ENCODE assay signal across 8 cellular contexts in the genomic region with DNA sequence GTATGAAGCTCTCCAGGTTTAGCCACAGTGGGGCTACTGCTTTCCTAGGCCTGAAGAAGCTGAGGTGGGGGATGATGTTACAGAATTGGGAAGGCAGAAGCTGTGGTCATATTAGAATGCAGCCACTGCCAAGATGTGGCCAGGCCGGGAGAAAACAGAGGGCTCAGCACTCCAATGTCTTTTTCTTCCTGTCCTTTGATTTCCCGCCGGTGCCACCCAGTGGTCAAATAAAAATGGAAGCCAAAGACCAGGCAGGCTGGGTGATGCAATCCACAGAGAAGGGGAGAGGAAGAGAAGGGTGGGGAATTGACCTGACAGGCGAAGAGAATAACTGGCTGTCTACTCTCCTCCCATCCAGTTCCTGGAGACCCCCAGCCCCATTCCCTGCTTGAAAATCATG.
A peak's percentile ranks its signal among the peaks of the same experiment; 100 is the strongest.
DNase-seq lines count a peak whose midpoint lies in the region; ATAC-seq and TF ChIP-seq lines count a peak whose summit lies in the region.

No MANE protein-coding gene starts in this region.

- H2AK5ac ChIP-seq in IMR-90 (ENCODE audit: low read depth, low read length) = no peak overlapping the region

- no peaks in the 10 kb centered on the region for H3K79me2 ChIP-seq in neural cell (replicated peaks; ENCODE audit: insufficient read depth, low read length)

- H3K4me2 ChIP-seq in IMR-90 (ENCODE audit: low read depth, low read length) (no peak overlapping the region), neural cell (ENCODE audit: low read length) (no peak overlapping the region)

- H3K4me3 ChIP-seq in IMR-90 (ENCODE audit: insufficient read depth, low read depth, low read length) = no peak overlapping the region
- H3K4me3 ChIP-seq in neural cell (ENCODE audit: low read length) = no peak overlapping the region

- H3K14ac ChIP-seq in IMR-90 (replicated peaks; ENCODE audit: low read depth, low read length) = no peak overlapping the region

- H2BK5ac ChIP-seq in IMR-90 (ENCODE audit: low read depth, low read length, poor library complexity, severe bottlenecking) = no peak overlapping the region

- H3K36me3 ChIP-seq in IMR-90 (ENCODE audit: control insufficient read depth, insufficient read depth, low read length) (no peaks in the 10 kb centered on the region), neural cell (ENCODE audit: insufficient read depth, low read length) (no peaks in the 10 kb centered on the region)

- no peaks in the 10 kb centered on the region for H3K9me2 ChIP-seq in neural cell (ENCODE audit: insufficient read depth, low read length)

- peaks cover 39% of the 10 kb centered on the region for H3K27me3 Mint-ChIP-seq in CD4-positive, alpha-beta T cell

- CTCF ChIA-PET in IMR-90 (lab: Yijun Ruan, JAX) = no interaction called here
- CTCF ChIA-PET in CD4-positive, alpha-beta T cell (lab: Charles Lee) = no interaction called here

- TF ChIP-seq CTCF in IMR-90 (conservative IDR thresholded peaks at IDR 0.05; ENCODE audit: low read depth, low read length) (peak; percentile 17; the same call in 1 of the 2 replicates), neural cell (IDR thresholded peaks at IDR 0.05; ENCODE audit: poor library complexity, severe bottlenecking) (peak; percentile 44)
- TF ChIP-seq CTCF in CD4-positive, alpha-beta T cell (IDR thresholded peaks at IDR 0.05) = no peak

- H3K23ac ChIP-seq in IMR-90 (ENCODE audit: low read depth, low read length) = no peak overlapping the region

- H3K18ac ChIP-seq in IMR-90 (ENCODE audit: low read depth, low read length) = no peak overlapping the region

- in situ Hi-C loops in IMR-90 (cut with MboI; ENCODE audit: low sequenced_read_pairs) = no loop called here

- no peaks in the 10 kb centered on the region for H3K4me1 Mint-ChIP-seq in CD4-positive, alpha-beta T cell (ENCODE audit: low read depth)

- no peak overlapping the region for H3K9ac ChIP-seq in IMR-90 (ENCODE audit: low read depth, low read length)
- no peak overlapping the region for H3K9ac ChIP-seq in neural cell (ENCODE audit: low read length)

- H2BK20ac ChIP-seq in IMR-90 (ENCODE audit: low read depth, low read length) = no peak overlapping the region

- no peak overlapping the region for H3K27ac Mint-ChIP-seq in CD4-positive, alpha-beta T cell

- H3K36me3 Mint-ChIP-seq in CD4-positive, alpha-beta T cell (ENCODE audit: low read depth) = no peaks in the 10 kb centered on the region

- H3K27me3 ChIP-seq in IMR-90 (ENCODE audit: control insufficient read depth, insufficient read depth, low read length) (peaks cover 2% of the 10 kb centered on the region; the same call in 1 of the 2 replicates), neural cell (ENCODE audit: insufficient read depth, low read depth, low read length) (no peaks in the 10 kb centered on the region)
- H3K27me3 ChIP-seq in CD4-positive, alpha-beta T cell (ENCODE audit: control insufficient read depth, insufficient read depth, low read length) = peaks cover 7% of the 10 kb centered on the region

- H2AFZ ChIP-seq in IMR-90 (replicated peaks; ENCODE audit: low read length, poor library complexity) (no peak overlapping the region), neural cell (ENCODE audit: low read depth, low read length) (no peak overlapping the region)

- H4K91ac ChIP-seq in IMR-90 (ENCODE audit: insufficient read depth, low read depth, low read length) = no peak overlapping the region

- dilution Hi-C loops in IMR-90 (cut with HindIII; ENCODE audit: low sequenced_read_pairs, unreplicated experiment) = no loop called here

- H3K27ac ChIP-seq in IMR-90 (ENCODE audit: insufficient read depth, low read length) (no peak overlapping the region), neural cell (ENCODE audit: low read length) (no peak overlapping the region)
- H3K27ac ChIP-seq in CD4-positive, alpha-beta T cell (ENCODE audit: low read depth, low read length) = no peak overlapping the region

- DNase-seq in NCI-H2227 (lab: John Stamatoyannopoulos, UW; ENCODE audit: unreplicated experiment) (peak; percentile 21), NCI-H2227 treated with DMSO at 0.1 percent for 48 hours (lab: John Stamatoyannopoulos, UW) (no peak), IMR-90 (peak; percentile 9), anterior cingulate cortex (lab: John Stamatoyannopoulos, UW) (peak in 39 of 58 donors; percentile 2 to 59 (median 22)), middle frontal gyrus (ENCODE audit: extremely low spot score, low spot score) (no peak)
- no peak for DNase-seq in CD4-positive, alpha-beta T cell

- H3K56ac ChIP-seq in IMR-90 (ENCODE audit: extremely low read depth, insufficient read depth, low read length) = no peak overlapping the region

- H3K4me3 Mint-ChIP-seq in CD4-positive, alpha-beta T cell = no peak overlapping the region

- peak; percentile 62 for ATAC-seq in IMR-90 (ENCODE audit: low read depth)
- no peak for ATAC-seq in CD4-positive, alpha-beta T cell (ENCODE audit: poor library complexity)
- ATAC-seq in GM19324 (IDR thresholded peaks at IDR 0.05; ENCODE audit: low FRiP score, unreplicated experiment) = no peak

- H4K8ac ChIP-seq in IMR-90 (ENCODE audit: low read depth in 2 of 2, low read length in 2 of 2) = peak overlapping the region in 1 of 2 experiments; percentile 57; a peak in 1 of 4 replicates

- POLR2A ChIA-PET in IMR-90 (lab: Charles Lee; ENCODE audit: unreplicated experiment) = no interaction called here
- POLR2A ChIA-PET in CD4-positive, alpha-beta T cell (lab: Charles Lee) = no interaction called here

- no TSS peak for BruUV-seq in IMR-90 (replicated peaks; lab: Mats Ljungman, UMichigan)

- H3F3A ChIP-seq in neural cell (ENCODE audit: insufficient read depth, low read length, poor library complexity, severe bottlenecking) = no peaks in the 10 kb centered on the region

- no peak overlapping the region for H2AK9ac ChIP-seq in IMR-90 (replicated peaks; ENCODE audit: low read depth, low read length, poor library complexity)

- no peak overlapping the region for H2BK15ac ChIP-seq in IMR-90 (ENCODE audit: low read depth, low read length)

- no peak overlapping the region for H3K4ac ChIP-seq in IMR-90 (ENCODE audit: low read depth, low read length)

- no peak for TF ChIP-seq RAD21 in IMR-90 (IDR thresholded peaks at IDR 0.05; ENCODE audit: low read length)
- peak; percentile 36 for TF ChIP-seq RAD21 in neural cell (conservative IDR thresholded peaks at IDR 0.05)

- H3K4me1 ChIP-seq in IMR-90 (ENCODE audit: control insufficient read depth, insufficient read depth, low read length) = no peaks in the 10 kb centered on the region; the same call in 1 of the 2 replicates

- TF ChIP-seq POLR2A in IMR-90 (IDR thresholded peaks at IDR 0.05; ENCODE audit: low read depth, low read length) = no peak

- H3K79me1 ChIP-seq in IMR-90 (ENCODE audit: low read depth in 1 of 2, low read length in 2 of 2) = no peaks in the 10 kb centered on the region

- no peak for TF ChIP-seq EP300 in neural cell (conservative IDR thresholded peaks at IDR 0.05; ENCODE audit: poor library complexity, severe bottlenecking)

- no peaks in the 10 kb centered on the region for H3K9me3 ChIP-seq in IMR-90 (ENCODE audit: control insufficient read depth, insufficient read depth, low read length)
- H3K9me3 ChIP-seq in neural cell (ENCODE audit: low read length) = no peaks in the 10 kb centered on the region
- no peaks in the 10 kb centered on the region for H3K9me3 ChIP-seq in CD4-positive, alpha-beta T cell (ENCODE audit: control insufficient read depth, low read length)

- no CpG with 5 or more reads among the region's 4 CpGs for WGBS in IMR-90 (ENCODE audit: extremely low coverage in 2 of 2, insufficient read length in 1 of 2), 2 experiments

- no peak overlapping the region for H2BK120ac ChIP-seq in IMR-90 (ENCODE audit: low read depth, low read length)

- intact Hi-C loops in IMR-90 (cut with micrococcal nuclease) = no loop called here
- intact Hi-C loops in CD4-positive, alpha-beta T cell (cut with DNase I, micrococcal nuclease) = no loop called here

- H4K20me1 ChIP-seq in IMR-90 (ENCODE audit: insufficient read depth, low read length) (no peaks in the 10 kb centered on the region), neural cell (ENCODE audit: insufficient read depth) (no peaks in the 10 kb centered on the region)

- H3K9me3 Mint-ChIP-seq in CD4-positive, alpha-beta T cell = no peaks in the 10 kb centered on the region

- no peaks in the 10 kb centered on the region for H3K9me1 ChIP-seq in IMR-90 (ENCODE audit: insufficient read depth, low read length)

- H4K5ac ChIP-seq in IMR-90 (ENCODE audit: low read depth, low read length) = no peak overlapping the region

TF ChIP-seq in IMR-90, 13 proteins besides CTCF, POLR2A, EP300 and RAD21:
- TF ChIP-seq CEBPB (IDR thresholded peaks at IDR 0.05; ENCODE audit: low read depth, low read length) (peak; percentile 73), RFX5 (IDR thresholded peaks at IDR 0.05; ENCODE audit: low read depth, low read length) (no peak), RCOR1 (IDR thresholded peaks at IDR 0.05; ENCODE audit: insufficient replicate concordance, low read length) (no peak), CHD1 (IDR thresholded peaks at IDR 0.05; ENCODE audit: low read depth, low read length) (no peak)
- TF ChIP-seq, protein P1, sequence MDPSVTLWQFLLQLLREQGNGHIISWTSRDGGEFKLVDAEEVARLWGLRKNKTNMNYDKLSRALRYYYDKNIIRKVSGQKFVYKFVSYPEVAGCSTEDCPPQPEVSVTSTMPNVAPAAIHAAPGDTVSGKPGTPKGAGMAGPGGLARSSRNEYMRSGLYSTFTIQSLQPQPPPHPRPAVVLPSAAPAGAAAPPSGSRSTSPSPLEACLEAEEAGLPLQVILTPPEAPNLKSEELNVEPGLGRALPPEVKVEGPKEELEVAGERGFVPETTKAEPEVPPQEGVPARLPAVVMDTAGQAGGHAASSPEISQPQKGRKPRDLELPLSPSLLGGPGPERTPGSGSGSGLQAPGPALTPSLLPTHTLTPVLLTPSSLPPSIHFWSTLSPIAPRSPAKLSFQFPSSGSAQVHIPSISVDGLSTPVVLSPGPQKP (IDR thresholded peaks at IDR 0.05; ENCODE audit: borderline replicate concordance, low read depth, low read length) = no peak

TF ChIP-seq in neural cell, 6 proteins besides CTCF, POLR2A, EP300 and RAD21:
- TF ChIP-seq SMC3 (conservative IDR thresholded peaks at IDR 0.05; ENCODE audit: poor library complexity) (peak; percentile 44), POLR2AphosphoS5 (IDR thresholded peaks at IDR 0.05) (no peak), EZH2 (IDR thresholded peaks at IDR 0.05; ENCODE audit: borderline replicate concordance, insufficient read depth, low read length, poor library complexity, severe bottlenecking) (no peak)

Comparison
In these comparisons a context has a peak if more than half of its experiments do, and no peak if none do; other contexts are left out.
1. DNase-seq: peak in NCI-H2227 (single experiment), IMR-90 (single experiment) and anterior cingulate cortex (39 of 58); none in NCI-H2227 treated with DMSO at 0.1 percent for 48 hours (single experiment), CD4-positive, alpha-beta T cell (0 of 10) and middle frontal gyrus (single experiment).